In the genomic region with DNA sequence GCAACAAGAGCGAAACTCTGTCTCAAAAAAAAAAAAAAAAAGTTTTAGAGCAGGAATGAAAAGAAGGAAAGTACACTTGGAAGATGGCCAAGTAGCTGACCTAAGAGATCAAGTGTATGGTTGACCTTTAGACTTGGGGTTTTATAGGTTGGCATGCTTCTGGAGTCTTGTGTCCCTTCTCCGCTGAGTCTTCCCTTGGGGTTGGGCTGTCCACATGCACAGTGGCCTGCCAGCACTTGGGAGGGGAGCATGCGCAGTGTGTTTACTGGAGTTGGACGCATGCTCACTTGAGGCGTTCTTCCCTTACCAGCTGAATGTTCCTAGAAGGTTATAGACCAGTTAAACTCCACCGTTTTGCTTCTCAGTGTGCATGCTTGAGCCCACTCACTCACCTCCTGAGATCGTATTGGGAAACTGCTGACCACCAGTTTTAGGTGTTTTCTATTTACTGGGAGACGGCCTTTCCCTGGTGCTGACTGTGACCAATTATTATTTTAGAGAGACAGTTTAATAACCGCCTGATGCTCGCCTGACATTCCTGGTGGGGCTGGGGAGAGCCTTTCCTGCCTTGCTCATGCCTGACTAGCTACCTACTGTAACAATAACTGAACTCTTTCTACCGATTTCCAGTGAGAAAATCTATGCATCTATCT, we compare ENCODE assay signal across 19 cellular contexts. TPM values are rescaled to one million over a fixed set of nuclear protein-coding genes. Genes with fewer than 3 reads are reported as not detected.
"Had no signal": no experiment of that assay in that cellular context is flagged by ENCODE, and none has a peak within 500 bp of the region (broad histone marks: within the 10 kb centered on the region; RNA-seq: fewer than 3 reads in every experiment).

No MANE protein-coding gene starts in this region.

RNA-seq across cellular contexts. Expression of gene ARSF, which starts 9.4 kb away (rescaled TPM):
- total RNA-seq: naive thymus-derived CD8-positive, alpha-beta T cell; natural killer cell treated with Interleukin-12 subunit alpha and Interleukin-12 subunit beta and Interleukin-15 and Interleukin-18, amount 100 ng/mL, for 72 hours; omental fat pad; osteocyte; posterior vena cava; pulmonary artery endothelial cell; right atrium auricular region; sciatic nerve; stomach; subcutaneous adipose tissue; thoracic aorta; thyroid gland; tibial nerve; upper lobe of right lung had no signal
- polyA plus RNA-seq: naive thymus-derived CD8-positive, alpha-beta T cell had no signal

RNA-seq across cellular contexts. Expression of gene ARSH, which starts 44.3 kb away (rescaled TPM):
- total RNA-seq: naive thymus-derived CD8-positive, alpha-beta T cell; natural killer cell treated with Interleukin-12 subunit alpha and Interleukin-12 subunit beta and Interleukin-15 and Interleukin-18, amount 100 ng/mL, for 72 hours; neural crest cell; omental fat pad; osteocyte; posterior vena cava; prostate gland; pulmonary artery endothelial cell; right atrium auricular region; sciatic nerve; stomach; subcutaneous adipose tissue; temporal lobe; thoracic aorta; tibial nerve; upper lobe of right lung; uterus had no signal
- polyA plus RNA-seq: naive thymus-derived CD8-positive, alpha-beta T cell; urinary bladder had no signal
